ENCODE assay signal across 21 cellular contexts in the genomic region with DNA sequence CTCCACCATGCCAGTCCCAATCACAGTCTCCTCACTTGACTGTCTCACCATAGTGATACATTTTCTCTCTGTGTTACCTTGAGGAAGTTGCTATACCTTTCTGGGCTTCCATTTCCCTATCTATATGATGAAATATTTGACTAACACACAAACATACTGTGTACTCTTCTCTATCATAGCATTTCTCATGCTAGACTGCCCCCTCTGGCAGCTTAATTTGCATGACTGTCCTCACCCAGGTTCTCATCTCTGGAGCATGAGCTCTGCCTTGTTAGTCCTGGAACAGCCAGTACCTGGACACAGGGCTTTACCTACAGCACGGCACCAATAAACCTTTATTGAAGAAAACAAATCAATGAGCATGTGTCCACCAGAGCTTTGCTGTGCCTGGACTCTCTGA. TPM values are rescaled to one million over a fixed set of nuclear protein-coding genes. Genes with fewer than 3 reads are reported as not detected.
"Had no signal": no experiment of that assay in that cellular context is flagged by ENCODE, and none has a peak within 500 bp of the region (broad histone marks: within the 10 kb centered on the region; RNA-seq: fewer than 3 reads in every experiment).

No MANE protein-coding gene starts in this region.

RNA-seq across cellular contexts. Expression of a gene that starts 5.7 kb away (rescaled TPM):
- total RNA-seq: activated CD4-positive, alpha-beta memory T cell treated with anti-CD3 and anti-CD28 coated beads for 36 hours; activated CD4-positive, alpha-beta T cell treated with anti-CD3 and anti-CD28 coated beads, Interleukin-2, amount 10 ng/mL, durations not matched to agents 24 days and 14 days; activated CD8-positive, alpha-beta memory T cell treated with anti-CD3 and anti-CD28 coated beads for 36 hours; activated CD8-positive, alpha-beta T cell treated with anti-CD3 and anti-CD28 coated beads for 36 hours; activated naive CD4-positive, alpha-beta T cell treated with anti-CD3 and anti-CD28 coated beads for 36 hours; activated naive CD4-positive, alpha-beta T cell treated with anti-CD3 and anti-CD28 coated beads, Interleukin-2, amount 50 U/mL, for 72 hours; activated naive CD8-positive, alpha-beta T cell treated with anti-CD3 and anti-CD28 coated beads for 36 hours; activated T-cell treated with anti-CD3 and anti-CD28 coated beads, Interleukin-2, amount 50 U/mL, for 4 hours; activated T-cell treated with anti-CD3 and anti-CD28 coated beads, Interleukin-2, amount 50 U/mL, for 72 hours; activated T-helper 1 cell treated with anti-CD3 and anti-CD28 coated beads, Interleukin-12 subunit alpha, Interleukin-12 subunit beta, Interleukin-2, Interleukin-4 antibody, amounts not matched to agents 30 ng/mL and 10 ng/mL and 1 ng/mL, durations not matched to agents 14 hours and 24 hours and 36 hours; activated T-helper 17 cell treated with anti-CD3 and anti-CD28 coated beads, Interleukin-2, amount 50 U/mL, for 72 hours; adrenal gland; aorta; astrocyte; body of pancreas; breast epithelium; cardiac septum; cerebellum; T-helper 17 cell; T-helper 2 cell treated with Interferon-gamma antibody and Interleukin-4, amounts not matched to agents 100 ng/mL and 5 ng/mL, for 36 hours; WTC11 had no signal
- polyA plus RNA-seq: adrenal gland, aorta had no signal

RNA-seq across cellular contexts. Expression of a gene that starts 11.4 kb away (rescaled TPM):
- total RNA-seq: activated CD4-positive, alpha-beta memory T cell treated with anti-CD3 and anti-CD28 coated beads for 36 hours; activated CD4-positive, alpha-beta T cell treated with anti-CD3 and anti-CD28 coated beads, Interleukin-2, amount 10 ng/mL, durations not matched to agents 24 days and 14 days; activated CD8-positive, alpha-beta memory T cell treated with anti-CD3 and anti-CD28 coated beads for 36 hours; activated CD8-positive, alpha-beta T cell treated with anti-CD3 and anti-CD28 coated beads for 36 hours; activated naive CD4-positive, alpha-beta T cell treated with anti-CD3 and anti-CD28 coated beads for 36 hours; activated naive CD8-positive, alpha-beta T cell treated with anti-CD3 and anti-CD28 coated beads for 36 hours; activated T-cell treated with anti-CD3 and anti-CD28 coated beads, Interleukin-2, amount 50 U/mL, for 4 hours; activated T-helper 1 cell treated with anti-CD3 and anti-CD28 coated beads, Interleukin-12 subunit alpha, Interleukin-12 subunit beta, Interleukin-2, Interleukin-4 antibody, amounts not matched to agents 30 ng/mL and 10 ng/mL and 1 ng/mL, durations not matched to agents 14 hours and 24 hours and 36 hours; aorta; astrocyte; body of pancreas; breast epithelium; cardiac septum; cerebellum; T-helper 2 cell treated with Interferon-gamma antibody and Interleukin-4, amounts not matched to agents 100 ng/mL and 5 ng/mL, for 36 hours; WTC11 had no signal
- polyA plus RNA-seq: aorta had no signal

RNA-seq across cellular contexts. Expression of a gene that starts 19.9 kb away (rescaled TPM):
- total RNA-seq: activated CD4-positive, alpha-beta memory T cell treated with anti-CD3 and anti-CD28 coated beads for 36 hours; activated CD4-positive, alpha-beta T cell treated with anti-CD3 and anti-CD28 coated beads, Interleukin-2, amount 10 ng/mL, durations not matched to agents 24 days and 14 days; activated CD8-positive, alpha-beta memory T cell treated with anti-CD3 and anti-CD28 coated beads for 36 hours; activated CD8-positive, alpha-beta T cell treated with anti-CD3 and anti-CD28 coated beads for 36 hours; activated naive CD4-positive, alpha-beta T cell treated with anti-CD3 and anti-CD28 coated beads for 36 hours; activated naive CD4-positive, alpha-beta T cell treated with anti-CD3 and anti-CD28 coated beads, Interleukin-2, amount 50 U/mL, for 72 hours; activated naive CD8-positive, alpha-beta T cell treated with anti-CD3 and anti-CD28 coated beads for 36 hours; activated T-cell treated with anti-CD3 and anti-CD28 coated beads, Interleukin-2, amount 50 U/mL, for 4 hours; activated T-cell treated with anti-CD3 and anti-CD28 coated beads, Interleukin-2, amount 50 U/mL, for 72 hours; activated T-helper 1 cell treated with anti-CD3 and anti-CD28 coated beads, Interleukin-12 subunit alpha, Interleukin-12 subunit beta, Interleukin-2, Interleukin-4 antibody, amounts not matched to agents 30 ng/mL and 10 ng/mL and 1 ng/mL, durations not matched to agents 14 hours and 24 hours and 36 hours; activated T-helper 17 cell treated with anti-CD3 and anti-CD28 coated beads, Interleukin-2, amount 50 U/mL, for 72 hours; adrenal gland; aorta; astrocyte; body of pancreas; breast epithelium; cardiac septum; cerebellum; T-helper 17 cell; T-helper 2 cell treated with Interferon-gamma antibody and Interleukin-4, amounts not matched to agents 100 ng/mL and 5 ng/mL, for 36 hours; WTC11 had no signal
- polyA plus RNA-seq: adrenal gland, aorta had no signal
